18 cellular contexts compared by ENCODE assay signal in genomic region chr6:30158475-30159025, GRCh38. TPM values are rescaled to one million over a fixed set of nuclear protein-coding genes. Genes with fewer than 3 reads are reported as not detected.
"Had no signal": no experiment of that assay in that cellular context is flagged by ENCODE, and none has a peak within 500 bp of the region (broad histone marks: within the 10 kb centered on the region; RNA-seq: fewer than 3 reads in every experiment).

No MANE protein-coding gene starts in this region.

- H3K27ac Mint-ChIP-seq: immature natural killer cell; natural killer cell; stimulated activated naive B cell treated with anti-CD40 and anti-IgM and Interleukin-4, amounts not matched to agents 10 μg/mL and 1 μg/mL and 100 μg/mL, for 72 hours had no signal

- H3K9me3 Mint-ChIP-seq: immature natural killer cell; natural killer cell; stimulated activated naive B cell treated with anti-CD40 and anti-IgM and Interleukin-4, amounts not matched to agents 10 μg/mL and 1 μg/mL and 100 μg/mL, for 72 hours had no signal

- DNase-seq: activated CD8-positive, alpha-beta memory T cell treated with anti-CD3 and anti-CD28 coated beads, Interleukin-2, amount 50 U/mL, for 4 hours; activated effector memory CD4-positive, alpha-beta T cell treated with anti-CD3 and anti-CD28 coated beads, Interleukin-2, amount 50 U/mL, for 16 hours; esophagus squamous epithelium; foreskin fibroblast; immature natural killer cell; natural killer cell; stimulated activated naive B cell treated with anti-CD40 and anti-IgM and Interleukin-4, amounts not matched to agents 10 μg/mL and 1 μg/mL and 100 μg/mL, for 72 hours; T1000; upper lobe of left lung had no signal

- H3K4me1 Mint-ChIP-seq: immature natural killer cell, natural killer cell had no signal

- H3K36me3 ChIP-seq: cardiac muscle cell, esophagus squamous epithelium, suprapubic skin, upper lobe of left lung had no signal

- H3K27ac ChIP-seq: cardiac muscle cell, esophagus squamous epithelium, skin epidermis, suprapubic skin, upper lobe of left lung, VCaP had no signal

- H3K4me3 ChIP-seq: cardiac muscle cell, esophagus squamous epithelium, skin epidermis, suprapubic skin, upper lobe of left lung had no signal

- H3K27me3 ChIP-seq: upper lobe of left lung had no signal

- FAIRE-seq: endometrium had no signal

- H3K36me3 Mint-ChIP-seq: immature natural killer cell; natural killer cell; stimulated activated naive B cell treated with anti-CD40 and anti-IgM and Interleukin-4, amounts not matched to agents 10 μg/mL and 1 μg/mL and 100 μg/mL, for 72 hours had no signal

- H3K4me3 Mint-ChIP-seq: immature natural killer cell; natural killer cell; stimulated activated naive B cell treated with anti-CD40 and anti-IgM and Interleukin-4, amounts not matched to agents 10 μg/mL and 1 μg/mL and 100 μg/mL, for 72 hours had no signal

- H3K9me3 ChIP-seq: esophagus squamous epithelium, suprapubic skin, upper lobe of left lung had no signal

- ATAC-seq: natural killer cell had no signal

RNA-seq across cellular contexts. Expression of gene TRIM10, which starts 2.5 kb away (rescaled TPM):
- total RNA-seq: cardiac muscle cell, esophagus squamous epithelium, natural killer cell, SK-MEL-5 had no signal
- polyA plus RNA-seq: adipose tissue, cardiac muscle cell, immature natural killer cell had no signal

RNA-seq across cellular contexts. Expression of gene TRIM15, which starts 4.8 kb away (rescaled TPM):
- total RNA-seq: cardiac muscle cell, esophagus squamous epithelium, lung microvascular endothelial cell, natural killer cell, SK-MEL-5 had no signal
- polyA plus RNA-seq: adipose tissue, cardiac muscle cell, immature natural killer cell had no signal

RNA-seq across cellular contexts. Expression of gene TRIM40, which starts 22.6 kb away (rescaled TPM):
- total RNA-seq: cardiac muscle cell, esophagus squamous epithelium, lung microvascular endothelial cell, mucosa of gallbladder, SK-MEL-5, suprapubic skin, upper lobe of left lung had no signal
- polyA plus RNA-seq: adipose tissue, cardiac muscle cell, immature natural killer cell had no signal

RNA-seq across cellular contexts. Expression of gene TRIM31, which starts 45.7 kb away (rescaled TPM):
- total RNA-seq: cardiac muscle cell, lung microvascular endothelial cell, natural killer cell, SK-MEL-5 had no signal
- polyA plus RNA-seq: cardiac muscle cell, immature natural killer cell had no signal
